12 cellular contexts compared by ENCODE assay signal in genomic region chr20:10609726-10610125, GRCh38.
DNase-seq lines count a peak whose midpoint lies in the region; ATAC-seq and TF ChIP-seq lines count a peak whose summit lies in the region.
"Had no signal": no experiment of that assay in that cellular context is flagged by ENCODE, and none has a peak within 500 bp of the region (broad histone marks: within the 10 kb centered on the region; RNA-seq: fewer than 3 reads in every experiment).

No MANE protein-coding gene starts in this region.

- H3K4me1 ChIP-seq in heart right ventricle (peaks cover 0 to 47% (median 27%) of the 10 kb centered on the region in 9 donors), SJCRH30 (peaks cover 16% of the 10 kb centered on the region)

- no peak for TF ChIP-seq CTCF in heart right ventricle (IDR thresholded peaks at IDR 0.05)

- DNase-seq in Right ventricle myocardium inferior (ENCODE audit: missing footprints) (no peak), cardiac septum (ENCODE audit: low spot score) (no peak), heart right ventricle (no peak), sciatic nerve (ENCODE audit: low spot score) (no peak), NCI-H774 (lab: John Stamatoyannopoulos, UW) (no peak), SJCRH30 (no peak)
- DNase-seq: 8988T, NCI-H1105, retina, T-helper 2 cell had no signal

- H3K9me3 ChIP-seq in heart right ventricle: peaks cover 0 to 7% (median 0%) of the 10 kb centered on the region in 11 donors
- no peaks in the 10 kb centered on the region for H3K9me3 ChIP-seq in SJCRH30 (replicated peaks)

- no peaks in the 10 kb centered on the region for H3K27me3 ChIP-seq in heart right ventricle
- H3K27me3 ChIP-seq in SJCRH30: no peaks in the 10 kb centered on the region

- H3K36me3 ChIP-seq in heart right ventricle (peaks cover 0 to 5% (median 0%) of the 10 kb centered on the region in 9 donors), SJCRH30 (no peaks in the 10 kb centered on the region)

- H3K27ac ChIP-seq in heart right ventricle (peak overlapping the region; percentile 33 to 90 (median 82)), SJCRH30 (no peak overlapping the region)

- intact Hi-C loops in Right ventricle myocardium inferior (cut with DNase I): loop anchor here (5.0 to 10.0 kb wide), 2 partner anchors 43 to 135 kb away; no protein-coding TSS in a partner anchor
- intact Hi-C loops in cardiac septum (cut with DNase I): no loop called here
- intact Hi-C loops in heart right ventricle (cut with DNase I): loop anchor here in 1 of 10 donors (5.0 kb wide), 1 partner anchor 663 kb away; no protein-coding TSS in a partner anchor
- intact Hi-C loops in sciatic nerve (cut with DNase I): no loop called here

- H3K4me3 ChIP-seq in heart right ventricle (no peak overlapping the region), SJCRH30 (no peak overlapping the region)

- peak; percentile 57 for ATAC-seq in Right ventricle myocardium inferior
- ATAC-seq in heart right ventricle: peak; percentile 21 to 68 (median 42)
- peak; percentile 24 for ATAC-seq in sciatic nerve
- no peak for ATAC-seq in GM18511 (IDR thresholded peaks at IDR 0.05; ENCODE audit: unreplicated experiment)
- no peak for ATAC-seq in esophagus mucosa

Comparison
In these comparisons a context has a peak if more than half of its experiments do, and no peak if none do; other contexts are left out.
1. ATAC-seq: peak in Right ventricle myocardium inferior (single experiment), heart right ventricle (8 of 8) and sciatic nerve (single experiment); none in GM18511 (single experiment) and esophagus mucosa (single experiment).